In the genomic region with DNA sequence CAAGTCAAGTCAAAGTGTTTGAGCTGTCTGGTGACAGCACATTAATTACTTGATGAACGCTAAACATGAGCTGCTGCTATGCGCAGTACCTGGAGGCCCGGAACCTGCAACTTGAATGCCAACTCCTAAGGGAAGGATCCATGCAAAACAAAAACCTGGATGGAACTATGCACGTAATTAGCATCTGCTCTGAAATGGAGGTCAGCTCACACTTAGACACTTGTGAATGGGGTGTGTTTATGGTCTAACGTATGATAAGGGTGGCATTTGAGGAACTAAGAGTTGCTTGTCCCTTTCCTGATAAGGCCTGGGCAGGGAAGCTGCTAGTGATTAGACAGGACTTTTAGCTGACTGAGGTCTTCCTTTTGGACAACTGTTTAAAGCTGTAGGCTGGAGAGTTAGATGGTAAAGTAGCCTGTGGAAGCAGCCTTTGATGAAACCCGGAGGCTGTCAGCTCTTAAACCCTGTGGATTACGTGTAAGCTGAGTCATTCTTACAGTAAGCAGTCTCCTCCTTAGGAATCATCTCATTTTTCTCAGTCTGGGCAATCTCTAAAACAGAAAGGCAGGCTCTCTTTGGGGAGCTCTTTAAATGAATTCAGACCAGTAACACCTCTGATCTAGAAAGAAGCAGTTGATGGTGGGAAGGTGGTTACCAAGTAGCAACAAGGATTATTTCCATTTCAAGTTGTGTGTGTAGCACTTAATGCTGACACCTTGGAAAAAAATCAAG, we compare ENCODE assay signal across 8 cellular contexts. TPM values are rescaled to one million over a fixed set of nuclear protein-coding genes. Genes with fewer than 3 reads are reported as not detected.
DNase-seq lines count a peak whose midpoint lies in the region; ATAC-seq and TF ChIP-seq lines count a peak whose summit lies in the region.

No MANE protein-coding gene starts in this region.

- H3K4me3 Mint-ChIP-seq in activated B cell treated with CpG ODN at 0.5 μM for 24 hours = peak overlapping the region; percentile 56

- no peak for TF ChIP-seq CTCF in activated B cell treated with CpG ODN at 0.5 μM for 24 hours (IDR thresholded peaks at IDR 0.05)

- H3K27me3 Mint-ChIP-seq in activated B cell treated with CpG ODN at 0.5 μM for 24 hours = no peaks in the 10 kb centered on the region

- H3K9me3 Mint-ChIP-seq in activated B cell treated with CpG ODN at 0.5 μM for 24 hours = no peaks in the 10 kb centered on the region

- peaks cover 98% of the 10 kb centered on the region for H3K4me1 Mint-ChIP-seq in activated B cell treated with CpG ODN at 0.5 μM for 24 hours

- POLR2A ChIA-PET in activated B cell treated with CpG ODN at 0.5 μM for 24 hours (lab: Charles Lee) = interaction anchor here (0.7 to 40.7 kb wide), 7 partner anchors 11 to 1098 kb away, joined by 3 to 1269 read pairs (median 4); no protein-coding TSS in a partner anchor

- ATAC-seq in Right ventricle myocardium inferior (peak; percentile 47), activated B cell treated with CpG ODN at 0.5 μM for 24 hours (ENCODE audit: low read depth) (peak; percentile 38), GM19023 (IDR thresholded peaks at IDR 0.05; ENCODE audit: unreplicated experiment) (no peak)

- DNase-seq in Right ventricle myocardium inferior (ENCODE audit: missing footprints) = no peak
- no peak for DNase-seq in cardiac septum (ENCODE audit: low spot score)
- peak; percentile 15 for DNase-seq in activated B cell treated with CpG ODN at 0.5 μM for 24 hours
- peak; percentile 79 for DNase-seq in hepatic stellate cell (ENCODE audit: low spot score)
- no peak for DNase-seq in NCI-H1417 (lab: John Stamatoyannopoulos, UW)
- no peak for DNase-seq in NCI-H2107 treated with DMSO at 0.1 percent for 48 hours (lab: John Stamatoyannopoulos, UW; ENCODE audit: unreplicated experiment)
- DNase-seq in stimulated activated CD4-positive, alpha-beta T cell treated with anti-CD3 and anti-CD28 coated beads, Interleukin-4, amount 100 ng/mL, for 4 hours = no peak

- CTCF ChIA-PET in activated B cell treated with CpG ODN at 0.5 μM for 24 hours (lab: Charles Lee) = interaction anchor here (1.3 to 4.8 kb wide), 4 partner anchors 14 to 78 kb away, joined by 3 to 21 read pairs (median 4); no protein-coding TSS in a partner anchor

- peaks cover 78% of the 10 kb centered on the region for H3K36me3 Mint-ChIP-seq in activated B cell treated with CpG ODN at 0.5 μM for 24 hours (ENCODE audit: low read depth)

- intact Hi-C loops in Right ventricle myocardium inferior (cut with DNase I) = loop anchor here (5.0 kb wide), 1 partner anchor 75 kb away; no protein-coding TSS in a partner anchor
- intact Hi-C loops in cardiac septum (cut with DNase I) = no loop called here
- intact Hi-C loops in activated B cell treated with CpG ODN at 0.5 μM for 24 hours (cut with micrococcal nuclease) = no loop called here

- H3K27ac Mint-ChIP-seq in activated B cell treated with CpG ODN at 0.5 μM for 24 hours = peak overlapping the region; percentile 81

RNA-seq across cellular contexts. Expression of a gene that starts 6.8 kb away (rescaled TPM):
- 18.7 TPM for total RNA-seq in Right ventricle myocardium inferior
- 7.4 TPM for total RNA-seq in cardiac septum
- 56.2 and 59.3 TPM in 2 replicates for total RNA-seq in activated B cell treated with CpG ODN at 0.5 μM for 24 hours

Comparison
In these comparisons a context has a peak if more than half of its experiments do, and no peak if none do; other contexts are left out.
1. DNase-seq: peak in activated B cell treated with CpG ODN at 0.5 μM for 24 hours (single experiment) and hepatic stellate cell (single experiment); none in Right ventricle myocardium inferior (single experiment), cardiac septum (single experiment), NCI-H1417 (0 of 3), NCI-H2107 treated with DMSO at 0.1 percent for 48 hours (single experiment) and stimulated activated CD4-positive, alpha-beta T cell treated with anti-CD3 and anti-CD28 coated beads, Interleukin-4, amount 100 ng/mL, for 4 hours (0 of 2).